In the genomic region with DNA sequence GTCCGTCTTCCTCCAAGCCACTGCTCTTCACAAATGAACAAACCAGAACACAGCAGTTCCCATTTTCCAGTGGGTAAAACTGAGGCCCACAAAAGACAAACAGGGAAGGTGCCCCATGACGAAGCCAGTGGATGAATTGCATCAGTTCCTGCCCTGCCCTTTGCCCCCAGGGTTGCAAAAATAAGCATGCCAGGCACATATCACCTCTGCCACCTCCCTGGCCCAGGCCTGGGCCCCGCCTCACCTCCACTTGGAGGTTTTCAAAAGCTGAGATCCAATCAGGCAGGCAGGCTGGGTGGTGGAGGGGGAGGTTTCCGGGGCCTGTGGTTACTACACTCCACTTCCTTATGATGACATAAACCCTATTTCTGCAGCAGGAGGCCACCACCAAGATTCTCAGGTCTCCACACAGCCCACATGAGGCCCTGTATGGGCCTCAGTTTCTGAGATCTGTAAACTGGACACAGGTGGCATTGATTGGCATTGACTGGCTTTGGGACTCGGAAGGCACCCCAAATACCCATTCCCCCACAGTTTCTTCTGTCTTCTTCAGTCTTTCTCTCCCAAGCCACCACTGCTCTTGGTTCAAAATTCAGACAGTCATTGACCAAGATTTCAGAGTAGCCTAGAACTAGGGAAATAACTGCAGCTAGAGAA, we compare ENCODE assay signal across 9 cellular contexts. TPM values are rescaled to one million over a fixed set of nuclear protein-coding genes. Genes with fewer than 3 reads are reported as not detected.
A peak's percentile ranks its signal among the peaks of the same experiment; 100 is the strongest.
DNase-seq lines count a peak whose midpoint lies in the region; FAIRE-seq and TF ChIP-seq lines count a peak whose summit lies in the region.
"Had no signal": no experiment of that assay in that cellular context is flagged by ENCODE, and none has a peak within 500 bp of the region (broad histone marks: within the 10 kb centered on the region; RNA-seq: fewer than 3 reads in every experiment).

No MANE protein-coding gene starts in this region.

- H3K36me3 Mint-ChIP-seq in chondrocyte (ENCODE audit: low read depth) (no peaks in the 10 kb centered on the region), neural crest cell (ENCODE audit: low read depth) (no peaks in the 10 kb centered on the region)

- peak; percentile 92 for DNase-seq in H54 (ENCODE audit: insufficient read length, low spot score)
- peak; percentile 74 for DNase-seq in M059J (ENCODE audit: low read depth)
- DNase-seq in activated CD4-positive, alpha-beta T cell treated with anti-CD3 and anti-CD28 coated beads for 1 hour, result peak; percentile 81
- no peak for DNase-seq in chondrocyte (ENCODE audit: low spot score)
- DNase-seq in neural crest cell (ENCODE audit: low read depth, low spot score), result no peak
- no peak for DNase-seq in DMS114 treated with DMSO at 0.1 percent for 48 hours (lab: John Stamatoyannopoulos, UW; ENCODE audit: unreplicated experiment)
- DNase-seq in sigmoid colon, result no peak

- WGBS in sigmoid colon, 2 donors, result 34 to 44% methylated on average over 5 of the region's 5 CpGs

- no peaks in the 10 kb centered on the region for H3K9me3 ChIP-seq in sigmoid colon

- H3K27me3 Mint-ChIP-seq in chondrocyte (ENCODE audit: low read depth), result no peaks in the 10 kb centered on the region
- peaks cover 7% of the 10 kb centered on the region for H3K27me3 Mint-ChIP-seq in neural crest cell (ENCODE audit: low read depth)

- H3K4me3 Mint-ChIP-seq in chondrocyte (ENCODE audit: unreplicated experiment) (no peak overlapping the region), neural crest cell (peak overlapping the region; percentile 49)

- H3K4me3 ChIP-seq in GM08714 (ENCODE audit: low read length) (peak overlapping the region; percentile 13; the same call in 1 of the 2 replicates), sigmoid colon (no peak overlapping the region)
- H3K4me3 ChIP-seq: SK-N-MC had no signal

- H3K4me1 ChIP-seq in sigmoid colon, result peaks cover 0 to 22% (median 18%) of the 10 kb centered on the region in 4 donors

- H3K27ac ChIP-seq in sigmoid colon, result no peak overlapping the region
- H3K27ac ChIP-seq: SK-N-MC had no signal

- peak overlapping the region; percentile 38 for H3K27ac Mint-ChIP-seq in chondrocyte (ENCODE audit: unreplicated experiment)
- no peak overlapping the region for H3K27ac Mint-ChIP-seq in neural crest cell (ENCODE audit: unreplicated experiment)

- TF ChIP-seq EP300 in sigmoid colon (IDR thresholded peaks at IDR 0.05), result no peak

- TF ChIP-seq POLR2A in H54 (IDR thresholded peaks at IDR 0.05; ENCODE audit: low read depth, low read length) (no peak), sigmoid colon (IDR thresholded peaks at IDR 0.05) (no peak)

- no peaks in the 10 kb centered on the region for H3K36me3 ChIP-seq in sigmoid colon

- FAIRE-seq in H54 (lab: Jason Lieb, UNC), result no peak

- intact Hi-C loops in sigmoid colon (cut with DNase I), result no loop called here

- H3K9me3 Mint-ChIP-seq in chondrocyte (ENCODE audit: low read depth) (no peaks in the 10 kb centered on the region), neural crest cell (no peaks in the 10 kb centered on the region)

- peaks cover 63% of the 10 kb centered on the region for H3K4me1 Mint-ChIP-seq in chondrocyte (ENCODE audit: low read depth)
- H3K4me1 Mint-ChIP-seq in neural crest cell, result peaks cover 68% of the 10 kb centered on the region

- TF ChIP-seq CTCF in chondrocyte (IDR thresholded peaks at IDR 0.05) (no peak), neural crest cell (conservative IDR thresholded peaks at IDR 0.05) (no peak), sigmoid colon (IDR thresholded peaks at IDR 0.05) (no peak)

- peaks cover 0 to 31% (median 0%) of the 10 kb centered on the region in 3 donors for H3K27me3 ChIP-seq in sigmoid colon

RNA-seq across cellular contexts. Expression of a gene that starts 4.1 kb away (rescaled TPM):
- total RNA-seq in M059J (2014; rRNA removed; shearing (Covaris generic)), result 0.52 and 1.2 TPM in 2 replicates
- total RNA-seq in chondrocyte (1.1 to 2.6 TPM (median 2.6 TPM) in 3 replicates), neural crest cell (28.1 and 28.9 TPM in 2 replicates), sigmoid colon (under 1 TPM; 0.28 to 0.82 (median 0.76) TPM)
- polyA plus RNA-seq in sigmoid colon, result 10 to 100 TPM in 1 of 3 donors, 1 to 10 TPM in 1, under 1 TPM in 1; 0.60 to 18.4 (median 2.1) TPM

Comparison
In these comparisons a context has a peak if more than half of its experiments do, and no peak if none do; other contexts are left out.
1. DNase-seq: peak in H54 (single experiment), M059J (single experiment) and activated CD4-positive, alpha-beta T cell treated with anti-CD3 and anti-CD28 coated beads for 1 hour (single experiment); none in chondrocyte (single experiment), neural crest cell (single experiment), DMS114 treated with DMSO at 0.1 percent for 48 hours (single experiment) and sigmoid colon (single experiment).